Comparison of ENCODE assay signal across 15 cellular contexts in genomic region chr2:134170700-134171099, GRCh38.
"Had no signal": no experiment of that assay in that cellular context is flagged by ENCODE, and none has a peak within 500 bp of the region (broad histone marks: within the 10 kb centered on the region; RNA-seq: fewer than 3 reads in every experiment).

No MANE protein-coding gene starts in this region.

- H3K4me3 ChIP-seq: adrenal gland, breast epithelium, left lung, testis had no signal

- H3K27ac Mint-ChIP-seq: T-helper 2 cell treated with Interferon-gamma antibody and Interleukin-4, amounts not matched to agents 5 μg/mL and 100 μg/mL, for 36 hours; type B pancreatic cell had no signal

- H3K27me3 ChIP-seq: adrenal gland, breast epithelium, left lung, testis had no signal

- DNase-seq: activated CD4-positive, alpha-beta T cell treated with anti-CD3 and anti-CD28 coated beads for 4 hours; activated CD8-positive, alpha-beta memory T cell treated with anti-CD3 and anti-CD28 coated beads for 24 hours; activated CD8-positive, alpha-beta memory T cell treated with anti-CD3 and anti-CD28 coated beads, Interleukin-2, amount 50 U/mL, for 48 hours; activated naive CD4-positive, alpha-beta T cell treated with anti-CD3 and anti-CD28 coated beads for 36 hours; cerebellar nuclear complex; cortex of kidney; left lung; mammary epithelial cell; occipital lobe; SW 1271; testis had no signal

- H3K4me3 Mint-ChIP-seq: activated naive CD4-positive, alpha-beta T cell treated with anti-CD3 and anti-CD28 coated beads for 36 hours; T-helper 2 cell treated with Interferon-gamma antibody and Interleukin-4, amounts not matched to agents 5 μg/mL and 100 μg/mL, for 36 hours; type B pancreatic cell had no signal

- H3K9me3 Mint-ChIP-seq: activated naive CD4-positive, alpha-beta T cell treated with anti-CD3 and anti-CD28 coated beads for 36 hours; T-helper 2 cell treated with Interferon-gamma antibody and Interleukin-4, amounts not matched to agents 5 μg/mL and 100 μg/mL, for 36 hours; type B pancreatic cell had no signal

- H3K27ac ChIP-seq: adrenal gland, left lung, testis had no signal

- H3K27me3 Mint-ChIP-seq: type B pancreatic cell had no signal

- H3K4me1 ChIP-seq: testis had no signal

- H3K36me3 Mint-ChIP-seq: type B pancreatic cell had no signal
